8 cellular contexts compared by ENCODE assay signal in genomic region chr2:162343824-162344616, GRCh38. TPM values are rescaled to one million over a fixed set of nuclear protein-coding genes. Genes with fewer than 3 reads are reported as not detected.
DNase-seq lines count a peak whose midpoint lies in the region; ATAC-seq and TF ChIP-seq lines count a peak whose summit lies in the region.

TSS of gene GCA (plus strand) at chr2:162344132. CDS start at chr2:162344249, 117 bp downstream.

- TF ChIP-seq CTCF in epithelial cell of esophagus (IDR thresholded peaks at IDR 0.05; ENCODE audit: insufficient read depth, low read depth, low read length, missing control alignments), result no peak

- no peaks in the 10 kb centered on the region for H3K4me1 ChIP-seq in HUES6 (ENCODE audit: control insufficient read depth, insufficient read depth, low read length)

- peak; percentile 97 for DNase-seq in Caki2 (ENCODE audit: low read depth)
- peak; percentile 81 for DNase-seq in OCI-M2 (lab: John Stamatoyannopoulos, UW; ENCODE audit: unreplicated experiment)
- DNase-seq in activated T-cell treated with anti-CD3 and anti-CD28 coated beads for 48 hours (ENCODE audit: low read depth), result peak; percentile 96
- DNase-seq in epithelial cell of esophagus (ENCODE audit: low read depth), result peak; percentile 99
- DNase-seq in middle frontal gyrus (ENCODE audit: extremely low spot score, low spot score), result peak; percentile 94
- peak; percentile 93 to 94 for DNase-seq in stimulated activated CD8-positive, alpha-beta memory T cell treated with anti-CD3 and anti-CD28 coated beads, Interleukin-2, amount 100 ng/mL, for 1 hour (ENCODE audit: low read depth in 2 of 2)

- H3K9ac ChIP-seq in HUES6 (ENCODE audit: low read length), result peak within 1 kb of the TSS; percentile 72

- no peak within 1 kb of the TSS for H3K27ac ChIP-seq in HUES6 (ENCODE audit: low read depth, low read length)

- H3K9me3 ChIP-seq in HUES6 (ENCODE audit: control insufficient read depth, insufficient read depth, low read depth, low read length), result no peaks in the 10 kb centered on the region

- ATAC-seq in GM21423 (IDR thresholded peaks at IDR 0.05; ENCODE audit: unreplicated experiment), result peak; percentile 98

- in situ Hi-C loops in Caki2 (cut with HindIII; ENCODE audit: low pct_unique_long_range_greater_than_20kb, low sequenced_read_pairs), result no loop called here

- H3K36me3 ChIP-seq in HUES6 (ENCODE audit: control insufficient read depth, insufficient read depth, low read length), result no peaks in the 10 kb centered on the region; the same call in 1 of the 2 replicates

- H3K4me3 ChIP-seq in HUES6 (ENCODE audit: low read depth, low read length) (peak within 1 kb of the TSS; percentile 88), epithelial cell of esophagus (ENCODE audit: low read length) (peak within 1 kb of the TSS; percentile 83)

- peaks cover 13% of the 10 kb centered on the region; the same call in 1 of the 2 replicates for H3K27me3 ChIP-seq in HUES6 (ENCODE audit: control insufficient read depth, insufficient read depth, low read length)

RNA-seq across cellular contexts. Expression of gene GCA, which starts in this region (rescaled TPM):
- total RNA-seq in Caki2 (2014; rRNA removed; shearing (Covaris generic); ENCODE audit: low replicate concordance), result 15.1 and 27.5 TPM in 2 replicates
